In genomic region chr4:4912155-4912554, GRCh38 we compare ENCODE assay signal across 28 cellular contexts. TPM values are rescaled to one million over a fixed set of nuclear protein-coding genes. Genes with fewer than 3 reads are reported as not detected.
"Had no signal": no experiment of that assay in that cellular context is flagged by ENCODE, and none has a peak within 500 bp of the region (broad histone marks: within the 10 kb centered on the region; RNA-seq: fewer than 3 reads in every experiment).

No MANE protein-coding gene starts in this region.

- H3K79me2 ChIP-seq: parathyroid adenoma had no signal

- H3K4me1 ChIP-seq: gastroesophageal sphincter, heart right ventricle, parathyroid adenoma, right lobe of liver, testis, tibial artery, upper lobe of left lung had no signal

- H3K36me3 ChIP-seq: esophagus squamous epithelium, gastroesophageal sphincter, heart right ventricle, right lobe of liver, tibial artery, upper lobe of left lung had no signal

- H3K4me3 Mint-ChIP-seq: effector memory CD8-positive, alpha-beta T cell; immature natural killer cell; memory B cell; natural killer cell had no signal

- H3K9ac ChIP-seq: parathyroid adenoma had no signal

- H3K27me3 ChIP-seq: right lobe of liver, testis, tibial artery, upper lobe of left lung had no signal

- H2AFZ ChIP-seq: parathyroid adenoma had no signal

- H3K9me3 ChIP-seq: esophagus squamous epithelium, gastroesophageal sphincter, right lobe of liver, testis, tibial artery, upper lobe of left lung had no signal

- H3K4me2 ChIP-seq: smooth muscle cell had no signal

- DNase-seq: dermis blood vessel endothelial cell; effector memory CD8-positive, alpha-beta T cell; erythroblast; esophagus squamous epithelium; foreskin fibroblast; heart right ventricle; hippocampal formation; immature natural killer cell; natural killer cell; occipital lobe; right lobe of liver; stimulated activated CD4-positive, alpha-beta T cell treated with anti-CD3 and anti-CD28 coated beads, Interleukin-12 subunit alpha, Interleukin-12 subunit beta, amount 100 ng/mL, for 4 hours; stimulated activated CD4-positive, alpha-beta T cell treated with anti-CD3 and anti-CD28 coated beads, Interleukin-1b, Interleukin-23, amount 100 ng/mL, for 48 hours; stimulated activated CD4-positive, alpha-beta T cell treated with anti-CD3 and anti-CD28 coated beads, Interleukin-4, amount 100 ng/mL, for 1 hour; stimulated activated CD8-positive, alpha-beta memory T cell treated with anti-CD3 and anti-CD28 coated beads, Interleukin-4, amount 100 ng/mL, for 48 hours; stimulated activated naive CD8-positive, alpha-beta T cell treated with anti-CD3 and anti-CD28 coated beads, Interleukin-15, Interleukin-2, amounts not matched to agents 100 U/mL and 50 U/mL, for 24 hours; substantia nigra; testis; tibial artery; upper lobe of left lung had no signal

- H3K27ac ChIP-seq: esophagus squamous epithelium, heart right ventricle, parathyroid adenoma, right lobe of liver, testis, tibial artery, upper lobe of left lung had no signal

- H3K9me3 Mint-ChIP-seq: effector memory CD8-positive, alpha-beta T cell; natural killer cell had no signal

- H3K4me3 ChIP-seq: coronary artery, esophagus squamous epithelium, gastroesophageal sphincter, heart right ventricle, lung, right lobe of liver, smooth muscle cell, testis, tibial artery, upper lobe of left lung had no signal

- H3K36me3 Mint-ChIP-seq: immature natural killer cell, memory B cell, natural killer cell had no signal

- H3K27ac Mint-ChIP-seq: effector memory CD8-positive, alpha-beta T cell; immature natural killer cell; memory B cell; natural killer cell; progenitor cell of endocrine pancreas had no signal

- ATAC-seq: effector memory CD8-positive, alpha-beta T cell; gastroesophageal sphincter; heart right ventricle; natural killer cell; right lobe of liver; stimulated activated naive CD8-positive, alpha-beta T cell treated with anti-CD3 and anti-CD28 coated beads, Interleukin-15, Interleukin-2, amounts not matched to agents 100 U/mL and 50 U/mL, for 24 hours had no signal

- H3K4me1 Mint-ChIP-seq: memory B cell had no signal

RNA-seq across cellular contexts. Expression of gene MSX1, which starts 52.7 kb away (rescaled TPM):
- total RNA-seq: mononuclear cell, natural killer cell had no signal
